In genomic region chrX:37846934-37847732, GRCh38 we compare ENCODE assay signal across 8 cellular contexts. TPM values are rescaled to one million over a fixed set of nuclear protein-coding genes. Genes with fewer than 3 reads are reported as not detected.
DNase-seq lines count a peak whose midpoint lies in the region; ATAC-seq and TF ChIP-seq lines count a peak whose summit lies in the region.

TSS of gene DYNLT3 (minus strand) at chrX:37847571. CDS start at chrX:37847510, 61 bp downstream.

- TF ChIP-seq EP300 in neural cell (conservative IDR thresholded peaks at IDR 0.05; ENCODE audit: poor library complexity, severe bottlenecking): no peak

- no peaks in the 10 kb centered on the region for H4K20me1 ChIP-seq in KMS-11 (ENCODE audit: insufficient read depth)
- H4K20me1 ChIP-seq in neural cell (ENCODE audit: insufficient read depth): no peaks in the 10 kb centered on the region

- H3K9me2 ChIP-seq in neural cell (ENCODE audit: insufficient read depth, low read length): no peaks in the 10 kb centered on the region

- H2AFZ ChIP-seq in KMS-11 (ENCODE audit: low read depth) (peak within 1 kb of the TSS; percentile 92), neural cell (ENCODE audit: low read depth, low read length) (no peak within 1 kb of the TSS)

- H3K4me2 ChIP-seq in KMS-11 (peak within 1 kb of the TSS; percentile 60), neural cell (ENCODE audit: low read length) (no peak within 1 kb of the TSS)

- peak within 1 kb of the TSS; percentile 61 for H3K9ac ChIP-seq in KMS-11
- no peak within 1 kb of the TSS for H3K9ac ChIP-seq in neural cell (ENCODE audit: low read length)
- H3K9ac ChIP-seq in stomach smooth muscle (ENCODE audit: low read length in 2 of 2): peak within 1 kb of the TSS; percentile 82 to 84

- no peak within 1 kb of the TSS for H3K4me3 ChIP-seq in KMS-11 (IDR thresholded peaks at IDR 0.05; ENCODE audit: insufficient read depth, low read depth, low read length)
- H3K4me3 ChIP-seq in foreskin fibroblast (ENCODE audit: low read depth in 1 of 2, low read length in 2 of 2): peak within 1 kb of the TSS; percentile 68 to 70
- peak within 1 kb of the TSS; percentile 46 for H3K4me3 ChIP-seq in neural cell (ENCODE audit: low read length)
- peak within 1 kb of the TSS; percentile 75 for H3K4me3 ChIP-seq in stomach smooth muscle (ENCODE audit: low read length in 2 of 2)

- no peaks in the 10 kb centered on the region for H3F3A ChIP-seq in neural cell (ENCODE audit: insufficient read depth, low read length, poor library complexity, severe bottlenecking)

- no peaks in the 10 kb centered on the region for H3K79me2 ChIP-seq in KMS-11 (ENCODE audit: insufficient read depth, low read depth)
- H3K79me2 ChIP-seq in neural cell (replicated peaks; ENCODE audit: insufficient read depth, low read length): no peaks in the 10 kb centered on the region

- TF ChIP-seq RAD21 in neural cell (conservative IDR thresholded peaks at IDR 0.05): no peak

- H3K4me1 ChIP-seq in KMS-11 (ENCODE audit: low read depth, poor library complexity, severe bottlenecking) (peaks cover 17% of the 10 kb centered on the region), stomach smooth muscle (ENCODE audit: control insufficient read depth, insufficient read depth, low read length) (no peaks in the 10 kb centered on the region)

- H3K27ac ChIP-seq in KMS-11 (no peak within 1 kb of the TSS), neural cell (ENCODE audit: low read length) (no peak within 1 kb of the TSS), stomach smooth muscle (ENCODE audit: low read length) (peak within 1 kb of the TSS; percentile 71)

- H3K27me3 ChIP-seq in KMS-11 (ENCODE audit: insufficient read depth, low read depth): no peaks in the 10 kb centered on the region
- H3K27me3 ChIP-seq in neural cell (ENCODE audit: insufficient read depth, low read depth, low read length): no peaks in the 10 kb centered on the region
- H3K27me3 ChIP-seq in stomach smooth muscle (ENCODE audit: control insufficient read depth in 1 of 2, insufficient read depth in 2 of 2, low read length in 2 of 2): peaks cover 0 to 5% of the 10 kb centered on the region in 2 donors

- peak; percentile 73 for TF ChIP-seq POLR2A in Raji (IDR thresholded peaks at IDR 0.05; ENCODE audit: insufficient read depth, low read depth, low read length)

- no peaks in the 10 kb centered on the region for H3K36me3 ChIP-seq in KMS-11 (ENCODE audit: insufficient read depth)
- no peaks in the 10 kb centered on the region for H3K36me3 ChIP-seq in neural cell (ENCODE audit: insufficient read depth, low read length)
- H3K36me3 ChIP-seq in stomach smooth muscle (ENCODE audit: control insufficient read depth in 2 of 2, insufficient read depth in 2 of 2, low read length in 2 of 2): no peaks in the 10 kb centered on the region

- no peak for TF ChIP-seq CTCF in KMS-11 (conservative IDR thresholded peaks at IDR 0.05; ENCODE audit: low read depth, low read length)
- no peak for TF ChIP-seq CTCF in foreskin fibroblast (IDR thresholded peaks at IDR 0.05; ENCODE audit: low read depth, low read length)
- TF ChIP-seq CTCF in neural cell (IDR thresholded peaks at IDR 0.05; ENCODE audit: poor library complexity, severe bottlenecking): no peak

- ATAC-seq in GM21619 (IDR thresholded peaks at IDR 0.05; ENCODE audit: unreplicated experiment): peak; percentile 99

- no peaks in the 10 kb centered on the region for H3K9me3 ChIP-seq in neural cell (ENCODE audit: low read length)
- H3K9me3 ChIP-seq in stomach smooth muscle (ENCODE audit: control insufficient read depth in 2 of 2, low read length in 2 of 2): no peaks in the 10 kb centered on the region

- DNase-seq in DMS153 treated with DMSO at 0.1 percent for 48 hours (lab: John Stamatoyannopoulos, UW; ENCODE audit: unreplicated experiment): peak; percentile 44
- DNase-seq in activated gamma-delta T cell treated with Interleukin-2 at 50 U/mL for 16 hours: peak; percentile 67
- DNase-seq in foreskin fibroblast: peak; percentile 76 to 90

TF ChIP-seq in neural cell, 6 proteins besides CTCF, POLR2A, EP300 and RAD21:
- no peak for TF ChIP-seq REST (IDR thresholded peaks at IDR 0.05; ENCODE audit: borderline replicate concordance)

RNA-seq across cellular contexts. Expression of gene DYNLT3, which starts in this region (rescaled TPM):
- polyA plus RNA-seq in neural cell: 0.64 and 2.4 TPM in 2 replicates
- 1.4 and 2.7 TPM in 2 replicates for polyA minus RNA-seq in neural cell
